Comparison of ENCODE assay signal across 8 cellular contexts in the genomic region with DNA sequence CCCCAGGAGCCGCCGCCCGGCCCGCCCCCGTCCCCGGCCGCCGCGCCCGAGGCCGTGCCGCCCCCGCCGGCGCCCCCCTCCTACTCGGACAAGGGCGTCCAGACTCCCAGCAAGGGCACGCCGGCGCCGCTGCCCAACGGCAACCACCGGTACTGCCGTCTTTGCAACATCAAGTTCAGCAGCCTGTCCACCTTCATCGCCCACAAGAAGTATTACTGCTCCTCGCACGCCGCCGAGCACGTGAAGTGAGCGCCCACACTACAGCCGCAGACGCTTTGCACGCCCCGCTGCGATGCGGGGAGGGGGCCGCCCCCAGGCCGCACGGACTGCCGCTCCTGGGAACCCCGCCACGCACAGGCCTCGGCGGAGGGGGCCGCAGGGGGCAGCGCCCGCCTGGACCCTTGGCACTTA. TPM values are rescaled to one million over a fixed set of nuclear protein-coding genes. Genes with fewer than 3 reads are reported as not detected.
DNase-seq lines count a peak whose midpoint lies in the region; ATAC-seq, FAIRE-seq and TF ChIP-seq lines count a peak whose summit lies in the region.

No MANE protein-coding gene starts in this region.

- peaks cover 12% of the 10 kb centered on the region for H3K27me3 Mint-ChIP-seq in osteocyte (ENCODE audit: unreplicated experiment)

- no peaks in the 10 kb centered on the region for H3K36me3 Mint-ChIP-seq in osteocyte (ENCODE audit: unreplicated experiment)

- H3K9me3 Mint-ChIP-seq in osteocyte (ENCODE audit: unreplicated experiment) = no peaks in the 10 kb centered on the region

- peak overlapping the region; percentile 73 for H3K4me3 Mint-ChIP-seq in osteocyte (ENCODE audit: unreplicated experiment)

- peak; percentile 19 for ATAC-seq in HG03135 (IDR thresholded peaks at IDR 0.05; ENCODE audit: unreplicated experiment)
- ATAC-seq in HG03354 (IDR thresholded peaks at IDR 0.05; ENCODE audit: poor library complexity, severe bottlenecking, unreplicated experiment) = no peak
- ATAC-seq in HG03039 (IDR thresholded peaks at IDR 0.05; ENCODE audit: unreplicated experiment) = no peak

- FAIRE-seq in GM12891 (lab: Jason Lieb, UNC) = peak; percentile 5

- H3K4me1 Mint-ChIP-seq in osteocyte (ENCODE audit: unreplicated experiment) = peaks cover 12% of the 10 kb centered on the region

- TF ChIP-seq POLR2A in GM12891 (IDR thresholded peaks at IDR 0.05; ENCODE audit: low read depth, low read length) = no peak

- H3K27ac Mint-ChIP-seq in osteocyte (ENCODE audit: unreplicated experiment) = no peak overlapping the region

- TF ChIP-seq CTCF in osteocyte (IDR thresholded peaks at IDR 0.05) = no peak

- DNase-seq in GM12891 (ENCODE audit: insufficient read length, low spot score) = no peak
- peak; percentile 24 for DNase-seq in activated CD4-positive, alpha-beta T cell treated with anti-CD3 and anti-CD28 coated beads, Interleukin-2, amount 50 U/mL, for 1 hour
- peak; percentile 46 for DNase-seq in fibroblast of gingiva (ENCODE audit: low read depth)
- DNase-seq in osteocyte (ENCODE audit: extremely low spot score, unreplicated experiment) = no peak
- DNase-seq in NCI-H2029 (lab: John Stamatoyannopoulos, UW) = no peak

TF ChIP-seq in GM12891, 5 proteins besides CTCF, POLR2A, EP300 and RAD21:
- TF ChIP-seq TAF1 (IDR thresholded peaks at IDR 0.05; ENCODE audit: low read depth, low read length) (no peak), SPI1 (IDR thresholded peaks at IDR 0.05; ENCODE audit: low read depth, low read length) (no peak), POLR2AphosphoS5 (IDR thresholded peaks at IDR 0.05; ENCODE audit: low read depth, low read length) (no peak), POU2F2 (IDR thresholded peaks at IDR 0.05; ENCODE audit: low read depth, low read length) (no peak)
TF ChIP-seq in GM12891: peak in this region for 0.

RNA-seq across cellular contexts. Expression of a gene that starts 35.5 kb away (rescaled TPM):
- polyA plus RNA-seq in GM12891 (2012; ENCODE audit: low read depth, missing spikeins) = 26.0 TPM
- total RNA-seq in osteocyte = 49.8 and 50.2 TPM in 2 replicates

Comparison
In these comparisons a context has a peak if more than half of its experiments do, and no peak if none do; other contexts are left out.
1. DNase-seq: peak in activated CD4-positive, alpha-beta T cell treated with anti-CD3 and anti-CD28 coated beads, Interleukin-2, amount 50 U/mL, for 1 hour (single experiment) and fibroblast of gingiva (single experiment); none in GM12891 (single experiment), osteocyte (single experiment) and NCI-H2029 (single experiment).